ENCODE assay signal across 1 cellular context in genomic region chr1:151292207-151293030, GRCh38.
A peak's percentile ranks its signal among the peaks of the same experiment; 100 is the strongest.
TF ChIP-seq lines count a peak whose summit lies in the region.

No MANE protein-coding gene starts in this region.

TF ChIP-seq in K562, 482 proteins besides CTCF, POLR2A, EP300 and RAD21:
- TF ChIP-seq POLR2G (IDR thresholded peaks at IDR 0.05; ENCODE audit: low read depth, low read length) (peak; percentile 70), ZBTB33 (CRISPR knock-in tag; IDR thresholded peaks at IDR 0.05) (no peak), TFE3 (CRISPR knock-in tag; IDR thresholded peaks at IDR 0.05) (peak; percentile 48), FUS (optimal IDR thresholded peaks at IDR 0.05; ENCODE audit: low read depth, low read length) (no peak), ZBTB34 (CRISPR knock-in tag; IDR thresholded peaks at IDR 0.05) (no peak), POLR2B (IDR thresholded peaks at IDR 0.05; ENCODE audit: low read depth, partially characterized antibody) (peak; percentile 24), ZNF77 (CRISPR knock-in tag; IDR thresholded peaks at IDR 0.05) (no peak), ZBTB26 (CRISPR knock-in tag; IDR thresholded peaks at IDR 0.05) (no peak), RBFOX2 (IDR thresholded peaks at IDR 0.05; ENCODE audit: low read depth, low read length) (0 out of 2 replicates have a peak, but pooled peaks have one; percentile 27), CBX1 (IDR thresholded peaks at IDR 0.05; ENCODE audit: low read depth) (no peak), POLR2AphosphoS2 (IDR thresholded peaks at IDR 0.05; ENCODE audit: low read length) (peak; percentile 62; the same call in 1 of the 2 replicates), TCF7L2 (IDR thresholded peaks at IDR 0.05; ENCODE audit: low read depth, low read length) (no peak), USF1 (CRISPR knock-in tag; IDR thresholded peaks at IDR 0.05) (peak; percentile 51), TFAP4 (CRISPR knock-in tag; IDR thresholded peaks at IDR 0.05; ENCODE audit: borderline replicate concordance) (0 out of 2 replicates have a peak, but pooled peaks have one; percentile 37), ZNF717 (CRISPR knock-in tag; IDR thresholded peaks at IDR 0.05) (no peak), SUPT5H (IDR thresholded peaks at IDR 0.05) (peak; percentile 64; the same call in 1 of the 2 replicates), POLR2AphosphoS5 (IDR thresholded peaks at IDR 0.05; ENCODE audit: control insufficient read depth, insufficient read depth, low read depth, low read length) (peak; percentile 14), E2F8 (IDR thresholded peaks at IDR 0.05; ENCODE audit: low read depth, partially characterized antibody) (peak; percentile 16), BCL6 (CRISPR knock-in tag; IDR thresholded peaks at IDR 0.05) (no peak), ZNF274 (IDR thresholded peaks at IDR 0.05; ENCODE audit: borderline replicate concordance, low read depth, low read length) (no peak), TCF7 (IDR thresholded peaks at IDR 0.05; ENCODE audit: borderline replicate concordance) (no peak), CREB3L1 (IDR thresholded peaks at IDR 0.05; ENCODE audit: borderline replicate concordance, low read depth) (no peak)
